ENCODE assay signal across 8 cellular contexts in the genomic region with DNA sequence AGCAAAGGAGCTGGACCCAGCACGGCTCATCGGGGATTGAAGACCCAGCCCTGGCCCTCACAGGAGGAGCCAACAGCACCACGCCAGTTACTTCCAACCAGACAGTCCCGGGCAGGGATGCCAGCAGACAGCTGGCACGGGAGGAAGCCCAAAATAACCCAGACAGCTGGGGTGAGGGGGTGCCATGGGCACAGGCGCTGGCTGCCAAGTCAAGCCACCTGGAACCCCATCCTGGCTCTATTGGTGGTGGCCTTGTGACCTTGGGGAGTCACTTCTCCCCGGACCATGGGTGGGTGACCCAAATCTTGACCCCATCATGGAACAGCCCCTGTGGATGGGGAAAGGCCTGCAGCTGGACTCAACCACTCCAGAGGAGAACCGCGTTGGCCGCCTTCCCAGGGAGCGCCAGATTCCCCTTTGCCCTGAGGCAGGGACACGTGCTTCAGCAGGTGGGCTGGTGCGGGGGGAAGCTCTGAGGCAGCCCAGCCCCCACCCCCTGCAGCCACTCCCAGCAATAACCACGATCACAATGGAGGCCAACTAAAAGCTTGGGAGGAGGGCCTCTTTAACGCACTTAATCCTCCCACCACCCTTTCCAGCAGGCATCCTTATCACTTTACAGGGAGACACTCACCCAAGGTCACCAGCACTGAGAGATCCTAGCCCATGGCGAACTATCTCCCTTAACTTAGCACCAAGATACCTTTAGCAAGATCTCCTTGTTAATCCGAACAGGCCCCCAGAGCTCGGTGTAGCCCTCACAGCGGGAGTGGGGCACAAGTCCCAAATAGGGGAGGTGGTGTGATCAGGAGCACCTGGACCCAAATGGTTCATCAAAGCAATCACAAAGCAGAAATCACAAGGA. TPM values are rescaled to one million over a fixed set of nuclear protein-coding genes. Genes with fewer than 3 reads are reported as not detected.
DNase-seq lines count a peak whose midpoint lies in the region; ATAC-seq and TF ChIP-seq lines count a peak whose summit lies in the region.

No MANE protein-coding gene starts in this region.

- CTCF ChIA-PET in SK-N-SH (lab: Yijun Ruan, JAX) = interaction anchor here (0.7 to 16.0 kb wide), 9 partner anchors 11 to 171 kb away, joined by 3 to 675 read pairs (median 6); a partner anchor contains a TSS

- no peaks in the 10 kb centered on the region for H3K27me3 ChIP-seq in SK-N-SH (ENCODE audit: insufficient read depth)

- WGBS in SK-N-SH (ENCODE audit: low lambda C conversion rate) = 37% methylated on average over 16 of the region's 19 CpGs

- peak in 1 of 2 experiments; percentile 83; a peak in 2 of 4 replicates for TF ChIP-seq EP300 in SK-N-SH (IDR thresholded peaks at IDR 0.05; ENCODE audit: borderline replicate concordance in 1 of 2, low read depth in 1 of 2, low read length in 1 of 2)

- TF ChIP-seq CTCF in AG10803 (conservative IDR thresholded peaks at IDR 0.05; ENCODE audit: low read length) (no peak), LNCaP clone FGC (IDR thresholded peaks at IDR 0.05; ENCODE audit: control insufficient read depth, extremely low read depth, insufficient read depth) (no peak), SK-N-SH (IDR thresholded peaks at IDR 0.05) (no peak)

- peaks cover 40 to 59% of the 10 kb centered on the region in 2 experiments for H3K4me1 ChIP-seq in SK-N-SH (ENCODE audit: control insufficient read depth in 1 of 2, insufficient read depth in 2 of 2, low read depth in 1 of 2, low read length in 1 of 2)

- H4K20me1 ChIP-seq in SK-N-SH (ENCODE audit: insufficient read depth) = no peaks in the 10 kb centered on the region; the same call in 1 of the 2 replicates

- H3K79me2 ChIP-seq in SK-N-SH (ENCODE audit: insufficient read depth) = peaks cover 64% of the 10 kb centered on the region

- peaks cover 44 to 55% (median 48%) of the 10 kb centered on the region in 4 donors for H3K4me1 Mint-ChIP-seq in naive thymus-derived CD8-positive, alpha-beta T cell

- peaks cover 0 to 2% (median 0%) of the 10 kb centered on the region in 9 donors for H3K9me3 Mint-ChIP-seq in naive thymus-derived CD8-positive, alpha-beta T cell

- no peaks in the 10 kb centered on the region for H3K27me3 Mint-ChIP-seq in naive thymus-derived CD8-positive, alpha-beta T cell

- H3K4me2 ChIP-seq in SK-N-SH = peak overlapping the region; percentile 86

- peak overlapping the region; percentile 89 to 98 (median 95) for H3K27ac Mint-ChIP-seq in naive thymus-derived CD8-positive, alpha-beta T cell

- DNase-seq in AG10803 (ENCODE audit: low read depth) (no peak), LNCaP clone FGC (ENCODE audit: low read depth) (no peak), SK-N-SH (peak; percentile 83), erythroblast (lab: John Stamatoyannopoulos, UW) (peak; percentile 54 to 56)
- DNase-seq in naive thymus-derived CD8-positive, alpha-beta T cell = peak in 1 of 10 donors; percentile 33
- DNase-seq in activated CD4-positive, CD25-positive, alpha-beta regulatory T cell treated with anti-CD3 and anti-CD28 coated beads, Interleukin-2, amount 50 U/mL, for 72 hours = no peak

- no peak for TF ChIP-seq RAD21 in SK-N-SH (IDR thresholded peaks at IDR 0.05; ENCODE audit: low read length)

- H3K27ac ChIP-seq in SK-N-SH (ENCODE audit: low read depth in 2 of 2, low read length in 1 of 2) = peak overlapping the region; percentile 98 to 99

- H3K4me3 ChIP-seq in AG10803 (ENCODE audit: low read length) = peak overlapping the region; percentile 66
- peak overlapping the region; percentile 59 for H3K4me3 ChIP-seq in LNCaP clone FGC (ENCODE audit: low read depth, low read length)
- H3K4me3 ChIP-seq in SK-N-SH (ENCODE audit: low read depth in 2 of 2, low read length in 1 of 2) = peak overlapping the region; percentile 53 to 73; a peak in 3 of 4 replicates

- ATAC-seq in naive thymus-derived CD8-positive, alpha-beta T cell = no peak
- ATAC-seq in HG03039 (IDR thresholded peaks at IDR 0.05; ENCODE audit: unreplicated experiment) = no peak
- ATAC-seq in HG02798 (IDR thresholded peaks at IDR 0.05; ENCODE audit: poor library complexity, unreplicated experiment) = no peak

- TF ChIP-seq POLR2A in erythroblast (IDR thresholded peaks at IDR 0.05; ENCODE audit: low read length) = peak; percentile 26

- peak overlapping the region; percentile 60 for H3K9ac ChIP-seq in SK-N-SH

- H3K36me3 ChIP-seq in SK-N-SH (replicated peaks in 1 of 2; ENCODE audit: control insufficient read depth in 1 of 2, insufficient read depth in 2 of 2, low read length in 1 of 2) = peaks cover 8 to 11% of the 10 kb centered on the region in 2 experiments

- H3K4me3 Mint-ChIP-seq in naive thymus-derived CD8-positive, alpha-beta T cell = peak overlapping the region; percentile 70 to 95 (median 90)

- no peak overlapping the region for H2AFZ ChIP-seq in SK-N-SH (ENCODE audit: low read depth)

- peaks cover 57% of the 10 kb centered on the region for H3F3A ChIP-seq in SK-N-SH (replicated peaks; ENCODE audit: insufficient read depth)

- H3K36me3 Mint-ChIP-seq in naive thymus-derived CD8-positive, alpha-beta T cell = peaks cover 2 to 37% (median 5%) of the 10 kb centered on the region in 3 donors

- no peaks in the 10 kb centered on the region for H3K9me3 ChIP-seq in SK-N-SH

- H3K9me2 ChIP-seq in SK-N-SH = no peaks in the 10 kb centered on the region

- POLR2A ChIA-PET in SK-N-SH (lab: Yijun Ruan, JAX) = interaction anchor here (0.7 to 7.0 kb wide), 7 partner anchors 9 to 1695 kb away, joined by 3 to 79 read pairs (median 4); a partner anchor contains a TSS
- POLR2A ChIA-PET in naive thymus-derived CD8-positive, alpha-beta T cell (lab: Charles Lee) = interaction anchor here (0.6 to 37.3 kb wide), 13 partner anchors 6 to 282 kb away, joined by 3 to 2517 read pairs (median 5); a partner anchor contains a TSS

TF ChIP-seq in SK-N-SH, 30 proteins besides CTCF, POLR2A, EP300 and RAD21 (continues in another document):
- TF ChIP-seq TCF12 (IDR thresholded peaks at IDR 0.05) = peak; percentile 23; the same call in 1 of the 2 replicates
- TF ChIP-seq EZH2phosphoT487 (IDR thresholded peaks at IDR 0.05; ENCODE audit: borderline replicate concordance, low read depth) = no peak
- TF ChIP-seq RFX5 (IDR thresholded peaks at IDR 0.05; ENCODE audit: low read length) = no peak
- TF ChIP-seq, protein P1, sequence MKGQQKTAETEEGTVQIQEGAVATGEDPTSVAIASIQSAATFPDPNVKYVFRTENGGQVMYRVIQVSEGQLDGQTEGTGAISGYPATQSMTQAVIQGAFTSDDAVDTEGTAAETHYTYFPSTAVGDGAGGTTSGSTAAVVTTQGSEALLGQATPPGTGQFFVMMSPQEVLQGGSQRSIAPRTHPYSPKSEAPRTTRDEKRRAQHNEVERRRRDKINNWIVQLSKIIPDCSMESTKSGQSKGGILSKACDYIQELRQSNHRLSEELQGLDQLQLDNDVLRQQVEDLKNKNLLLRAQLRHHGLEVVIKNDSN (IDR thresholded peaks at IDR 0.05; ENCODE audit: borderline replicate concordance, low read depth) = peak; percentile 64; the same call in 1 of the 2 replicates
- peak; percentile 26; the same call in 1 of the 2 replicates for TF ChIP-seq GATA2 (CRISPR knock-in tag; IDR thresholded peaks at IDR 0.05)
- TF ChIP-seq, protein P2, sequence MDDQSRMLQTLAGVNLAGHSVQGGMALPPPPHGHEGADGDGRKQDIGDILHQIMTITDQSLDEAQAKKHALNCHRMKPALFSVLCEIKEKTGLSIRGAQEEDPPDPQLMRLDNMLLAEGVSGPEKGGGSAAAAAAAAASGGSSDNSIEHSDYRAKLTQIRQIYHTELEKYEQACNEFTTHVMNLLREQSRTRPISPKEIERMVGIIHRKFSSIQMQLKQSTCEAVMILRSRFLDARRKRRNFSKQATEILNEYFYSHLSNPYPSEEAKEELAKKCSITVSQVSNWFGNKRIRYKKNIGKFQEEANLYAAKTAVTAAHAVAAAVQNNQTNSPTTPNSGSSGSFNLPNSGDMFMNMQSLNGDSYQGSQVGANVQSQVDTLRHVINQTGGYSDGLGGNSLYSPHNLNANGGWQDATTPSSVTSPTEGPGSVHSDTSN (IDR thresholded peaks at IDR 0.05) = 0 out of 2 replicates have a peak, but pooled peaks have one; percentile 24
- TF ChIP-seq, protein P3, sequence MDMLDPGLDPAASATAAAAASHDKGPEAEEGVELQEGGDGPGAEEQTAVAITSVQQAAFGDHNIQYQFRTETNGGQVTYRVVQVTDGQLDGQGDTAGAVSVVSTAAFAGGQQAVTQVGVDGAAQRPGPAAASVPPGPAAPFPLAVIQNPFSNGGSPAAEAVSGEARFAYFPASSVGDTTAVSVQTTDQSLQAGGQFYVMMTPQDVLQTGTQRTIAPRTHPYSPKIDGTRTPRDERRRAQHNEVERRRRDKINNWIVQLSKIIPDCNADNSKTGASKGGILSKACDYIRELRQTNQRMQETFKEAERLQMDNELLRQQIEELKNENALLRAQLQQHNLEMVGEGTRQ (IDR thresholded peaks at IDR 0.05; ENCODE audit: borderline replicate concordance, low read depth, low read length) = peak; percentile 41; the same call in 1 of the 2 replicates
- TF ChIP-seq CHD2 (IDR thresholded peaks at IDR 0.05; ENCODE audit: low read length, partially characterized antibody) = peak; percentile 88
- TF ChIP-seq, protein P4, sequence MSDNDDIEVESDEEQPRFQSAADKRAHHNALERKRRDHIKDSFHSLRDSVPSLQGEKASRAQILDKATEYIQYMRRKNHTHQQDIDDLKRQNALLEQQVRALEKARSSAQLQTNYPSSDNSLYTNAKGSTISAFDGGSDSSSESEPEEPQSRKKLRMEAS (IDR thresholded peaks at IDR 0.05; ENCODE audit: low read depth) = peak; percentile 62; the same call in 1 of the 2 replicates
- TF ChIP-seq MXI1 (IDR thresholded peaks at IDR 0.05; ENCODE audit: low read depth, low read length) = peak; percentile 82
- TF ChIP-seq SMC3 (IDR thresholded peaks at IDR 0.05; ENCODE audit: low read depth, low read length) = no peak
- TF ChIP-seq TAF1 (IDR thresholded peaks at IDR 0.05; ENCODE audit: borderline replicate concordance, low read depth, low read length) = no peak
- TF ChIP-seq RXRA (IDR thresholded peaks at IDR 0.05; ENCODE audit: borderline replicate concordance, low read depth) = no peak

RNA-seq across cellular contexts. Expression of a gene that starts 4.7 kb away (rescaled TPM):
- polyA plus RNA-seq in SK-N-SH (2012; rRNA removed) = 5.0 and 5.3 TPM in 2 replicates
- polyA plus RNA-seq in SK-N-SH (2012; cell fraction: cytosol; rRNA removed) = 2.3 and 2.8 TPM in 2 replicates
- 19.5 and 20.2 TPM in 2 replicates for polyA plus RNA-seq in SK-N-SH (2012; cell fraction: nucleus; rRNA removed)
- total RNA-seq in naive thymus-derived CD8-positive, alpha-beta T cell = 100 to 1,000 TPM; 176 to 178 TPM
- 100 to 1,000 TPM in 1 of 3 donors, 10 to 100 TPM in 2; 79.9 to 101 (median 80.1) TPM for polyA plus RNA-seq in naive thymus-derived CD8-positive, alpha-beta T cell

RNA-seq across cellular contexts. Expression of a gene that starts 5.6 kb away (rescaled TPM):
- 1.2 and 2.0 TPM in 2 replicates for polyA plus RNA-seq in SK-N-SH (2012; rRNA removed)
- polyA plus RNA-seq in SK-N-SH (2012; cell fraction: cytosol; rRNA removed) = 1.5 and 1.8 TPM in 2 replicates
- polyA plus RNA-seq in SK-N-SH (2012; cell fraction: nucleus; rRNA removed) = 8.4 and 11.5 TPM in 2 replicates
- total RNA-seq in naive thymus-derived CD8-positive, alpha-beta T cell = 10 to 100 TPM; 92.8 to 93.8 TPM
- 1 to 10 TPM in 2 of 3 donors, under 1 TPM in 1; 0.98 to 3.7 (median 2.8) TPM for polyA plus RNA-seq in naive thymus-derived CD8-positive, alpha-beta T cell

Comparison
In these comparisons a context has a peak if more than half of its experiments do, and no peak if none do; other contexts are left out.
1. DNase-seq: peak in SK-N-SH (single experiment) and erythroblast (2 of 2); none in AG10803 (single experiment), LNCaP clone FGC (single experiment) and activated CD4-positive, CD25-positive, alpha-beta regulatory T cell treated with anti-CD3 and anti-CD28 coated beads, Interleukin-2, amount 50 U/mL, for 72 hours (single experiment).
2. Peak in every context shown above with its lines, with median percentiles within 50 percentile points of each other: H3K4me3 ChIP-seq.